In the genomic region with DNA sequence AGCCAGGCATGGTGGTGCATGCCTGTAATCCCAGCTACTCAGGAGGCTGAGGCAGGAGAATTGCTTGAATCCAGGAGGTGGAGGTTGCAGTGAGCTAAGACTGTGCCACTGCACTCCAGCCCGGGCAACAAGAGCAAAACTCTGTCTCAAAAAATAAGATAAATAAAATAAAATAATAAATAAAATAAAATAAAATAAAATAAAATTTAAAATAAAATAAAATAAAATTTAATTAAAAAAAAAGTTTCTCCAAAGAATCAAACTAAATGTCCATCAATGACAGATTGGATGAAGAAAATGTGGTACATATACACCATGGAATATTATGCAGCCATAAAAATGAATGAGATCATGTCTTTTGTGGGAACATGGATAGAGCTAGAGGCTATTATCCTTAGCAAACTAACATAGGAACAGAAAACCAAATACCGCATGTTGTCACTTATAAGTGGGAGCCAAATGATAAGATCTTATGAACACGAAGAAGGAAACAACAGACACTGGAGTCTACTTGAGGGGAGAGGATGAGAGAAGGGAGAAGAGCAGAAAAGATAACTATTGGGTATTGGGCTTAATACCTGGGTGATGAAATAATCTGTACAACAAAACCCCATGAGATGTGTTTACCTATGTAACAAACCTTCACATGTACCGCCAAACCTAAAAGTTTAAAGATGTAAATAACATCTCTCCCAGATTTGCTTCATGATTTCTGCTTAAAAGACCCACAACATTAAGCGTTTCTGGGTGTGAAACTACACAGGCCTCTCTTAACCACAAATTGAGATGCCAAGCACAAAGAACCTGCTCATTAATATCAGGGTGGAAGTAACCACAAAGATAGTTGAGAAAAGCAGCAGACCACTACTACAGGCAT, we compare ENCODE assay signal across 10 cellular contexts. TPM values are rescaled to one million over a fixed set of nuclear protein-coding genes. Genes with fewer than 3 reads are reported as not detected.
A peak's percentile ranks its signal among the peaks of the same experiment; 100 is the strongest.
DNase-seq lines count a peak whose midpoint lies in the region; ATAC-seq, FAIRE-seq and TF ChIP-seq lines count a peak whose summit lies in the region.
"Not testable (repeated sequence)": the region's sequence is repeated elsewhere in the genome, so short reads cannot be mapped to it uniquely, and the experiment has no call there.
"Had no signal": no experiment of that assay in that cellular context is flagged by ENCODE, and none has a peak within 500 bp of the region (broad histone marks: within the 10 kb centered on the region; RNA-seq: fewer than 3 reads in every experiment).

No MANE protein-coding gene starts in this region.

- not testable (repeated sequence) for H3F3A ChIP-seq in MM.1S (ENCODE audit: insufficient read depth, low read length)

- H2AFZ ChIP-seq in MM.1S (ENCODE audit: low read length): not testable (repeated sequence)

- H3K9me3 ChIP-seq in MM.1S (replicated peaks; ENCODE audit: insufficient read depth, low read length): not testable (repeated sequence)

- DNase-seq in MM.1S: peak; percentile 52
- DNase-seq in T-helper 2 cell treated with Interferon-gamma antibody and Interleukin-4, amounts not matched to agents 5 μg/mL and 100 μg/mL, for 36 hours (ENCODE audit: low spot score); activated CD8-positive, alpha-beta memory T cell treated with anti-CD3 and anti-CD28 coated beads, Interleukin-2, amount 10 ng/mL, durations not matched to agents 7 days and 5 days; frontal cortex (ENCODE audit: low spot score in 2 of 2): not testable (repeated sequence)
- DNase-seq in astrocyte of the hippocampus (ENCODE audit: low read depth, low spot score): peak; percentile 18

- peak overlapping the region; percentile 17 for H3K4me3 Mint-ChIP-seq in T-helper 2 cell treated with Interferon-gamma antibody and Interleukin-4, amounts not matched to agents 5 μg/mL and 100 μg/mL, for 36 hours
- H3K4me3 Mint-ChIP-seq in activated CD8-positive, alpha-beta memory T cell treated with anti-CD3 and anti-CD28 coated beads, Interleukin-2, amount 10 ng/mL, durations not matched to agents 7 days and 5 days; stimulated activated naive CD8-positive, alpha-beta T cell treated with anti-CD3 and anti-CD28 coated beads, Interleukin-15, Interleukin-2, amounts not matched to agents 100 ng/mL and 50 ng/mL, for 24 hours: not testable (repeated sequence)

- H3K27ac Mint-ChIP-seq in T-helper 2 cell treated with Interferon-gamma antibody and Interleukin-4, amounts not matched to agents 5 μg/mL and 100 μg/mL, for 36 hours: peak overlapping the region; percentile 17
- H3K27ac Mint-ChIP-seq in activated CD8-positive, alpha-beta memory T cell treated with anti-CD3 and anti-CD28 coated beads, Interleukin-2, amount 10 ng/mL, durations not matched to agents 7 days and 5 days: peak overlapping the region; percentile 71
- peak overlapping the region; percentile 43 for H3K27ac Mint-ChIP-seq in stimulated activated naive CD8-positive, alpha-beta T cell treated with anti-CD3 and anti-CD28 coated beads, Interleukin-15, Interleukin-2, amounts not matched to agents 100 ng/mL and 50 ng/mL, for 24 hours

- not testable (repeated sequence) for H3K9me2 ChIP-seq in MM.1S (replicated peaks; ENCODE audit: insufficient read depth, low read length)

- CTCF ChIA-PET in activated CD8-positive, alpha-beta memory T cell treated with anti-CD3 and anti-CD28 coated beads, Interleukin-2, amount 10 ng/mL, durations not matched to agents 7 days and 5 days (lab: Charles Lee): interaction anchor here (1.4 kb wide), 1 partner anchor 46 kb away, joined by 5 read pairs; the partner anchor contains the start of gene KIF3A

- not testable (repeated sequence) for H3K27me3 ChIP-seq in MM.1S (replicated peaks; ENCODE audit: insufficient read depth, low read length)

- not testable (repeated sequence) for H3K27me3 Mint-ChIP-seq in T-helper 2 cell treated with Interferon-gamma antibody and Interleukin-4, amounts not matched to agents 5 μg/mL and 100 μg/mL, for 36 hours (ENCODE audit: low read depth); activated CD8-positive, alpha-beta memory T cell treated with anti-CD3 and anti-CD28 coated beads, Interleukin-2, amount 10 ng/mL, durations not matched to agents 7 days and 5 days; stimulated activated naive CD8-positive, alpha-beta T cell treated with anti-CD3 and anti-CD28 coated beads, Interleukin-15, Interleukin-2, amounts not matched to agents 100 ng/mL and 50 ng/mL, for 24 hours

- H3K36me3 ChIP-seq in MM.1S (replicated peaks; ENCODE audit: insufficient read depth, low read length): not testable (repeated sequence)

- TF ChIP-seq CTCF in MM.1S (IDR thresholded peaks at IDR 0.05; ENCODE audit: low read length): not testable (repeated sequence)

- H3K4me3 ChIP-seq in MM.1S (ENCODE audit: low read length): not testable (repeated sequence)

- not testable (repeated sequence) for H3K27ac ChIP-seq in MM.1S (ENCODE audit: low read length)

- not testable (repeated sequence) for H3K4me1 ChIP-seq in MM.1S (ENCODE audit: low read length)

- H3K9me3 Mint-ChIP-seq in T-helper 2 cell treated with Interferon-gamma antibody and Interleukin-4, amounts not matched to agents 5 μg/mL and 100 μg/mL, for 36 hours; activated CD8-positive, alpha-beta memory T cell treated with anti-CD3 and anti-CD28 coated beads, Interleukin-2, amount 10 ng/mL, durations not matched to agents 7 days and 5 days (ENCODE audit: low read depth); stimulated activated naive CD8-positive, alpha-beta T cell treated with anti-CD3 and anti-CD28 coated beads, Interleukin-15, Interleukin-2, amounts not matched to agents 100 ng/mL and 50 ng/mL, for 24 hours: not testable (repeated sequence)

- not testable (repeated sequence) for H3K4me2 ChIP-seq in MM.1S (ENCODE audit: low read depth, low read length)

- H3K36me3 Mint-ChIP-seq in T-helper 2 cell treated with Interferon-gamma antibody and Interleukin-4, amounts not matched to agents 5 μg/mL and 100 μg/mL, for 36 hours (ENCODE audit: low read depth): peaks cover 12% of the 10 kb centered on the region
- H3K36me3 Mint-ChIP-seq in activated CD8-positive, alpha-beta memory T cell treated with anti-CD3 and anti-CD28 coated beads, Interleukin-2, amount 10 ng/mL, durations not matched to agents 7 days and 5 days: peaks cover 31% of the 10 kb centered on the region
- H3K36me3 Mint-ChIP-seq in stimulated activated naive CD8-positive, alpha-beta T cell treated with anti-CD3 and anti-CD28 coated beads, Interleukin-15, Interleukin-2, amounts not matched to agents 100 ng/mL and 50 ng/mL, for 24 hours (ENCODE audit: low read depth): not testable (repeated sequence)

- not testable (repeated sequence) for H3K79me2 ChIP-seq in MM.1S (ENCODE audit: low read length)

- ATAC-seq in GM18909 (IDR thresholded peaks at IDR 0.05; ENCODE audit: poor library complexity, unreplicated experiment): peak; percentile 38
- not testable (repeated sequence) for ATAC-seq in activated CD8-positive, alpha-beta memory T cell treated with anti-CD3 and anti-CD28 coated beads, Interleukin-2, amount 10 ng/mL, durations not matched to agents 7 days and 5 days

- FAIRE-seq in frontal cortex (lab: Jason Lieb, UNC): peak; percentile 69

- H3K4me1 Mint-ChIP-seq in T-helper 2 cell treated with Interferon-gamma antibody and Interleukin-4, amounts not matched to agents 5 μg/mL and 100 μg/mL, for 36 hours (ENCODE audit: low read depth): peaks cover 28% of the 10 kb centered on the region
- peaks cover 36% of the 10 kb centered on the region for H3K4me1 Mint-ChIP-seq in activated CD8-positive, alpha-beta memory T cell treated with anti-CD3 and anti-CD28 coated beads, Interleukin-2, amount 10 ng/mL, durations not matched to agents 7 days and 5 days
- peaks cover 27% of the 10 kb centered on the region for H3K4me1 Mint-ChIP-seq in stimulated activated naive CD8-positive, alpha-beta T cell treated with anti-CD3 and anti-CD28 coated beads, Interleukin-15, Interleukin-2, amounts not matched to agents 100 ng/mL and 50 ng/mL, for 24 hours (ENCODE audit: low read depth)

- not testable (repeated sequence) for H3K9ac ChIP-seq in MM.1S (ENCODE audit: low read length)

- not testable (repeated sequence) for H4K20me1 ChIP-seq in MM.1S (ENCODE audit: insufficient read depth, low read length)

RNA-seq across cellular contexts. Expression of gene IL4, which starts 18.2 kb away (rescaled TPM):
- total RNA-seq in activated CD8-positive, alpha-beta memory T cell treated with anti-CD3 and anti-CD28 coated beads, Interleukin-2, amount 10 ng/mL, durations not matched to agents 7 days and 5 days: 1 to 10 TPM in 1 of 2 experiments, under 1 TPM in 1; 0.53 to 2.5 TPM
- total RNA-seq in frontal cortex: not detected
- total RNA-seq: A673, HepG2, HT-29 had no signal

RNA-seq across cellular contexts. Expression of gene IL13, which starts 34.0 kb away (rescaled TPM):
- 100 to 1,000 TPM in 1 of 2 experiments, 1 to 10 TPM in 1; 4.8 to 119 TPM for total RNA-seq in activated CD8-positive, alpha-beta memory T cell treated with anti-CD3 and anti-CD28 coated beads, Interleukin-2, amount 10 ng/mL, durations not matched to agents 7 days and 5 days
- not detected for total RNA-seq in frontal cortex
- total RNA-seq: A673, HepG2, HT-29 had no signal

RNA-seq across cellular contexts. Expression of gene KIF3A, which starts 45.4 kb away (rescaled TPM):
- total RNA-seq in activated CD8-positive, alpha-beta memory T cell treated with anti-CD3 and anti-CD28 coated beads, Interleukin-2, amount 10 ng/mL, durations not matched to agents 7 days and 5 days: 10 to 100 TPM; 18.2 to 38.8 TPM
- total RNA-seq in frontal cortex: 95.8 TPM

RNA-seq across cellular contexts. Expression of gene CCNI2, which starts 55.2 kb away (rescaled TPM):
- 10 to 100 TPM; 16.7 to 52.5 TPM for total RNA-seq in activated CD8-positive, alpha-beta memory T cell treated with anti-CD3 and anti-CD28 coated beads, Interleukin-2, amount 10 ng/mL, durations not matched to agents 7 days and 5 days
- 1.6 TPM for total RNA-seq in frontal cortex
- total RNA-seq: A673, HepG2 had no signal

Comparison
In these comparisons a context has a peak if more than half of its experiments do, and no peak if none do; other contexts are left out.
1. H3K27ac Mint-ChIP-seq: peak in every context shown above with its lines; median percentile 71 in activated CD8-positive, alpha-beta memory T cell treated with anti-CD3 and anti-CD28 coated beads, Interleukin-2, amount 10 ng/mL, durations not matched to agents 7 days and 5 days; 43 in stimulated activated naive CD8-positive, alpha-beta T cell treated with anti-CD3 and anti-CD28 coated beads, Interleukin-15, Interleukin-2, amounts not matched to agents 100 ng/mL and 50 ng/mL, for 24 hours; 17 in T-helper 2 cell treated with Interferon-gamma antibody and Interleukin-4, amounts not matched to agents 5 μg/mL and 100 μg/mL, for 36 hours.